In the genomic region with DNA sequence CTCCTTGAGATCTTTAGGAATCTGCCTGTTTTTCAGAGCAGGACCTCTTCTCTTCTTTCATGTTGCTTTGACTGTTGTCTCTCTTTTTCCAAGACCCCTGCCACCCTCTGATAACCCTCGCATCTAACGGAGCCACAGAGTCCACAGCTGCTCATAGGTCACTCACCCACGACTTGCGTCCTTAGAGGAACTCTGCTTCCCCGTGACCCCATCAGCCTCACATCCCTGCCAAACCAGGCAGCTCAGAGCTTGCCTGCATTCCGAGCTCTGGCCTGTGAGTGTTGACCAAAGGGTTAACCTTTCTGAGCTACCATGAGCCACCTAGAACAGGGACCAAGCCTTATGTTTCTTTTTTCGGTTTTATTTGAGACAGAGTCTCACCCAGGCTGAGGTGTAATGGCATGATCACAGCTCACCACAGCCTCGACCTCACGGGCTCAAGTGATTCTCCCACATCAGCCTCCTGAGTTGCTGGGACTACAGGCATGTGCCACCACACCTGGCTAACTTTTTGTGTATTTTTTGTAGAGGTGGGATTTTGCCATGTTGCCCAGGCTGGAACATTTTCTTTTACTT, we compare ENCODE assay signal across 3 cellular contexts.
TF ChIP-seq lines count a peak whose summit lies in the region.

No MANE protein-coding gene starts in this region.

TF ChIP-seq in liver, 16 proteins besides CTCF, POLR2A, EP300 and RAD21:
- TF ChIP-seq RXRA (IDR thresholded peaks at IDR 0.05) (peak; percentile 52 to 88), NR2F2 (IDR thresholded peaks at IDR 0.05) (peak; percentile 87), FOXA1 (IDR thresholded peaks at IDR 0.05) (no peak)

TF ChIP-seq in HepG2, 621 proteins besides CTCF, POLR2A, EP300 and RAD21:
- no peak for TF ChIP-seq ZNF232 (CRISPR knock-in tag; IDR thresholded peaks at IDR 0.05; ENCODE audit: borderline replicate concordance)
- TF ChIP-seq ZNF331 (CRISPR knock-in tag; IDR thresholded peaks at IDR 0.05) = no peak
- TF ChIP-seq, protein P1, sequence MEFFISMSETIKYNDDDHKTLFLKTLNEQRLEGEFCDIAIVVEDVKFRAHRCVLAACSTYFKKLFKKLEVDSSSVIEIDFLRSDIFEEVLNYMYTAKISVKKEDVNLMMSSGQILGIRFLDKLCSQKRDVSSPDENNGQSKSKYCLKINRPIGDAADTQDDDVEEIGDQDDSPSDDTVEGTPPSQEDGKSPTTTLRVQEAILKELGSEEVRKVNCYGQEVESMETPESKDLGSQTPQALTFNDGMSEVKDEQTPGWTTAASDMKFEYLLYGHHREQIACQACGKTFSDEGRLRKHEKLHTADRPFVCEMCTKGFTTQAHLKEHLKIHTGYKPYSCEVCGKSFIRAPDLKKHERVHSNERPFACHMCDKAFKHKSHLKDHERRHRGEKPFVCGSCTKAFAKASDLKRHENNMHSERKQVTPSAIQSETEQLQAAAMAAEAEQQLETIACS (CRISPR knock-in tag; IDR thresholded peaks at IDR 0.05) = no peak
- TF ChIP-seq ZNF598 (CRISPR knock-in tag; IDR thresholded peaks at IDR 0.05; ENCODE audit: borderline replicate concordance) = no peak
- TF ChIP-seq, protein P2, sequence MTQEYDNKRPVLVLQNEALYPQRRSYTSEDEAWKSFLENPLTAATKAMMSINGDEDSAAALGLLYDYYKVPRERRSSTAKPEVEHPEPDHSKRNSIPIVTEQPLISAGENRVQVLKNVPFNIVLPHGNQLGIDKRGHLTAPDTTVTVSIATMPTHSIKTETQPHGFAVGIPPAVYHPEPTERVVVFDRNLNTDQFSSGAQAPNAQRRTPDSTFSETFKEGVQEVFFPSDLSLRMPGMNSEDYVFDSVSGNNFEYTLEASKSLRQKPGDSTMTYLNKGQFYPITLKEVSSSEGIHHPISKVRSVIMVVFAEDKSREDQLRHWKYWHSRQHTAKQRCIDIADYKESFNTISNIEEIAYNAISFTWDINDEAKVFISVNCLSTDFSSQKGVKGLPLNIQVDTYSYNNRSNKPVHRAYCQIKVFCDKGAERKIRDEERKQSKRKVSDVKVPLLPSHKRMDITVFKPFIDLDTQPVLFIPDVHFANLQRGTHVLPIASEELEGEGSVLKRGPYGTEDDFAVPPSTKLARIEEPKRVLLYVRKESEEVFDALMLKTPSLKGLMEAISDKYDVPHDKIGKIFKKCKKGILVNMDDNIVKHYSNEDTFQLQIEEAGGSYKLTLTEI (CRISPR knock-in tag; conservative IDR thresholded peaks at IDR 0.05) = no peak
- TF ChIP-seq DPF2 (CRISPR knock-in tag; IDR thresholded peaks at IDR 0.05; ENCODE audit: borderline replicate concordance, low read depth) = no peak
- TF ChIP-seq ZNF660 (CRISPR knock-in tag; IDR thresholded peaks at IDR 0.05; ENCODE audit: borderline replicate concordance, low read depth) = no peak
- TF ChIP-seq, protein P3, sequence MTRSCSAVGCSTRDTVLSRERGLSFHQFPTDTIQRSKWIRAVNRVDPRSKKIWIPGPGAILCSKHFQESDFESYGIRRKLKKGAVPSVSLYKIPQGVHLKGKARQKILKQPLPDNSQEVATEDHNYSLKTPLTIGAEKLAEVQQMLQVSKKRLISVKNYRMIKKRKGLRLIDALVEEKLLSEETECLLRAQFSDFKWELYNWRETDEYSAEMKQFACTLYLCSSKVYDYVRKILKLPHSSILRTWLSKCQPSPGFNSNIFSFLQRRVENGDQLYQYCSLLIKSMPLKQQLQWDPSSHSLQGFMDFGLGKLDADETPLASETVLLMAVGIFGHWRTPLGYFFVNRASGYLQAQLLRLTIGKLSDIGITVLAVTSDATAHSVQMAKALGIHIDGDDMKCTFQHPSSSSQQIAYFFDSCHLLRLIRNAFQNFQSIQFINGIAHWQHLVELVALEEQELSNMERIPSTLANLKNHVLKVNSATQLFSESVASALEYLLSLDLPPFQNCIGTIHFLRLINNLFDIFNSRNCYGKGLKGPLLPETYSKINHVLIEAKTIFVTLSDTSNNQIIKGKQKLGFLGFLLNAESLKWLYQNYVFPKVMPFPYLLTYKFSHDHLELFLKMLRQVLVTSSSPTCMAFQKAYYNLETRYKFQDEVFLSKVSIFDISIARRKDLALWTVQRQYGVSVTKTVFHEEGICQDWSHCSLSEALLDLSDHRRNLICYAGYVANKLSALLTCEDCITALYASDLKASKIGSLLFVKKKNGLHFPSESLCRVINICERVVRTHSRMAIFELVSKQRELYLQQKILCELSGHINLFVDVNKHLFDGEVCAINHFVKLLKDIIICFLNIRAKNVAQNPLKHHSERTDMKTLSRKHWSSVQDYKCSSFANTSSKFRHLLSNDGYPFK (CRISPR knock-in tag; IDR thresholded peaks at IDR 0.05; ENCODE audit: borderline replicate concordance) = no peak
- TF ChIP-seq KLF12 (CRISPR knock-in tag; IDR thresholded peaks at IDR 0.05; ENCODE audit: borderline replicate concordance) = no peak
- TF ChIP-seq RORA (CRISPR knock-in tag; IDR thresholded peaks at IDR 0.05) = no peak
- TF ChIP-seq ZNF263 (CRISPR knock-in tag; IDR thresholded peaks at IDR 0.05) = no peak
- no peak for TF ChIP-seq RBFOX2 (IDR thresholded peaks at IDR 0.05; ENCODE audit: low read depth, low read length)
- TF ChIP-seq RARA (CRISPR knock-in tag; IDR thresholded peaks at IDR 0.05) = no peak
- TF ChIP-seq ZNF10 (CRISPR knock-in tag; IDR thresholded peaks at IDR 0.05; ENCODE audit: borderline replicate concordance, low read depth) = no peak
- TF ChIP-seq DMAP1 (CRISPR knock-in tag; IDR thresholded peaks at IDR 0.05) = no peak
- no peak for TF ChIP-seq ZSCAN31 (CRISPR knock-in tag; IDR thresholded peaks at IDR 0.05; ENCODE audit: low read depth)
- TF ChIP-seq ZFP36L2 (CRISPR knock-in tag; IDR thresholded peaks at IDR 0.05) = no peak
- TF ChIP-seq THYN1 (CRISPR knock-in tag; IDR thresholded peaks at IDR 0.05; ENCODE audit: borderline replicate concordance, low read depth) = no peak
TF ChIP-seq in HepG2: peak in this region for 0.

TF ChIP-seq in H1, 55 proteins besides CTCF, POLR2A, EP300 and RAD21:
- no peak for TF ChIP-seq TCF12 (IDR thresholded peaks at IDR 0.05; ENCODE audit: low read depth, low read length)
- TF ChIP-seq BACH1 (IDR thresholded peaks at IDR 0.05; ENCODE audit: low read length) = no peak
- TF ChIP-seq KDM1A (IDR thresholded peaks at IDR 0.05; ENCODE audit: borderline replicate concordance, low read length) = no peak
- TF ChIP-seq CHD2 (IDR thresholded peaks at IDR 0.05; ENCODE audit: low read length) = no peak
- no peak for TF ChIP-seq SIRT6 (IDR thresholded peaks at IDR 0.05; ENCODE audit: low read length)
- TF ChIP-seq, protein P4, sequence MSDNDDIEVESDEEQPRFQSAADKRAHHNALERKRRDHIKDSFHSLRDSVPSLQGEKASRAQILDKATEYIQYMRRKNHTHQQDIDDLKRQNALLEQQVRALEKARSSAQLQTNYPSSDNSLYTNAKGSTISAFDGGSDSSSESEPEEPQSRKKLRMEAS (IDR thresholded peaks at IDR 0.05) = no peak
- TF ChIP-seq, protein P5, sequence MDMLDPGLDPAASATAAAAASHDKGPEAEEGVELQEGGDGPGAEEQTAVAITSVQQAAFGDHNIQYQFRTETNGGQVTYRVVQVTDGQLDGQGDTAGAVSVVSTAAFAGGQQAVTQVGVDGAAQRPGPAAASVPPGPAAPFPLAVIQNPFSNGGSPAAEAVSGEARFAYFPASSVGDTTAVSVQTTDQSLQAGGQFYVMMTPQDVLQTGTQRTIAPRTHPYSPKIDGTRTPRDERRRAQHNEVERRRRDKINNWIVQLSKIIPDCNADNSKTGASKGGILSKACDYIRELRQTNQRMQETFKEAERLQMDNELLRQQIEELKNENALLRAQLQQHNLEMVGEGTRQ (IDR thresholded peaks at IDR 0.05; ENCODE audit: low read length) = no peak
- TF ChIP-seq SIX5 (IDR thresholded peaks at IDR 0.05; ENCODE audit: low read depth, low read length) = no peak
- no peak for TF ChIP-seq FOSL1 (IDR thresholded peaks at IDR 0.05; ENCODE audit: insufficient read depth, low read depth, low read length)
- TF ChIP-seq YY1 (IDR thresholded peaks at IDR 0.05; ENCODE audit: low read depth, low read length) = no peak
- TF ChIP-seq SAP30 (IDR thresholded peaks at IDR 0.05; ENCODE audit: insufficient read depth, insufficient replicate concordance, low read length) = no peak
TF ChIP-seq in H1: peak in this region for 0.
